ENCODE assay signal across 8 cellular contexts in genomic region chr19:52942371-52943133, GRCh38. TPM values are rescaled to one million over a fixed set of nuclear protein-coding genes. Genes with fewer than 3 reads are reported as not detected.
DNase-seq lines count a peak whose midpoint lies in the region; ATAC-seq and TF ChIP-seq lines count a peak whose summit lies in the region.

No MANE protein-coding gene starts in this region.

- H3K4me1 Mint-ChIP-seq in activated T-helper 17 cell treated with anti-CD3 and anti-CD28 coated beads, Interleukin-2, amount 50 U/mL, for 72 hours: peaks cover 16% of the 10 kb centered on the region
- H3K4me1 Mint-ChIP-seq in nephron: peaks cover 33% of the 10 kb centered on the region

- ATAC-seq in GM19467 (IDR thresholded peaks at IDR 0.05; ENCODE audit: unreplicated experiment) (peak; percentile 95), Panc1 (peak; percentile 95)
- ATAC-seq in activated T-helper 17 cell treated with anti-CD3 and anti-CD28 coated beads, Interleukin-2, amount 50 U/mL, for 72 hours (replicated peaks): peak; percentile 100
- peak; percentile 99 for ATAC-seq in stimulated activated naive CD8-positive, alpha-beta T cell treated with anti-CD3 and anti-CD28 coated beads, Interleukin-15, Interleukin-2, amounts not matched to agents 100 U/mL and 50 U/mL, for 24 hours

- POLR2A ChIA-PET in Panc1 (lab: Charles Lee): no interaction called here

- no peaks in the 10 kb centered on the region for H3K36me3 ChIP-seq in Panc1 (ENCODE audit: control insufficient read depth, insufficient read depth, low read length)

- H3K9me3 ChIP-seq in Panc1 (ENCODE audit: control insufficient read depth, insufficient read depth, low read depth, low read length): no peaks in the 10 kb centered on the region

- peaks cover 4% of the 10 kb centered on the region for H3K9me3 Mint-ChIP-seq in activated T-helper 17 cell treated with anti-CD3 and anti-CD28 coated beads, Interleukin-2, amount 50 U/mL, for 72 hours
- H3K9me3 Mint-ChIP-seq in nephron: peaks cover 18% of the 10 kb centered on the region

- H3K4me3 ChIP-seq in Panc1 (ENCODE audit: low read depth in 2 of 2, low read length in 2 of 2): peak overlapping the region; percentile 79 to 96

- H3K27ac Mint-ChIP-seq in activated T-helper 17 cell treated with anti-CD3 and anti-CD28 coated beads, Interleukin-2, amount 50 U/mL, for 72 hours: peak overlapping the region; percentile 83
- peak overlapping the region; percentile 29 to 88 (median 57) for H3K27ac Mint-ChIP-seq in nephron

- no peak for TF ChIP-seq CTCF in Panc1 (IDR thresholded peaks at IDR 0.05)
- no peak for TF ChIP-seq CTCF in nephron (IDR thresholded peaks at IDR 0.05; ENCODE audit: unreplicated experiment in 3 of 3)

- H3K27ac ChIP-seq in Panc1 (ENCODE audit: low read length): peak overlapping the region; percentile 82

- H3K4me1 ChIP-seq in Panc1 (ENCODE audit: control insufficient read depth, insufficient read depth, low read length): no peaks in the 10 kb centered on the region

- H3K36me3 Mint-ChIP-seq in activated T-helper 17 cell treated with anti-CD3 and anti-CD28 coated beads, Interleukin-2, amount 50 U/mL, for 72 hours (ENCODE audit: low read depth): peaks cover 16% of the 10 kb centered on the region
- H3K36me3 Mint-ChIP-seq in nephron (ENCODE audit: low read depth): peaks cover 23% of the 10 kb centered on the region

- CTCF ChIA-PET in Panc1 (lab: Charles Lee): no interaction called here

- intact Hi-C loops in Panc1 (cut with micrococcal nuclease; ENCODE audit: unreplicated experiment): no loop called here

- peak overlapping the region; percentile 91 for H3K4me3 Mint-ChIP-seq in activated T-helper 17 cell treated with anti-CD3 and anti-CD28 coated beads, Interleukin-2, amount 50 U/mL, for 72 hours
- H3K4me3 Mint-ChIP-seq in nephron: peak overlapping the region; percentile 87 to 90 (median 89)

- H3K27me3 Mint-ChIP-seq in activated T-helper 17 cell treated with anti-CD3 and anti-CD28 coated beads, Interleukin-2, amount 50 U/mL, for 72 hours: no peaks in the 10 kb centered on the region
- no peaks in the 10 kb centered on the region for H3K27me3 Mint-ChIP-seq in nephron (ENCODE audit: low read depth)

- DNase-seq in COR-L47 (lab: John Stamatoyannopoulos, UW): peak; percentile 72
- DNase-seq in HS-5 (ENCODE audit: low read depth): peak; percentile 31
- no peak for DNase-seq in Panc1 (ENCODE audit: low read depth, low spot score)
- DNase-seq in fibroblast of peridontal ligament (ENCODE audit: extremely low read depth): peak; percentile 59
- peak; percentile 92 for DNase-seq in stimulated activated naive CD8-positive, alpha-beta T cell treated with anti-CD3 and anti-CD28 coated beads, Interleukin-15, Interleukin-2, amounts not matched to agents 100 U/mL and 50 U/mL, for 24 hours

- BruUV-seq in Panc1 (replicated peaks; lab: Mats Ljungman, UMichigan): no TSS peak

- H3K27me3 ChIP-seq in Panc1 (ENCODE audit: control insufficient read depth, insufficient read depth, low read length): no peaks in the 10 kb centered on the region

- in situ Hi-C loops in Panc1 (cut with HindIII; ENCODE audit: low pct_unique_long_range_greater_than_20kb, low sequenced_read_pairs): no loop called here

RNA-seq across cellular contexts. Expression of gene ZNF888, which starts 19.3 kb away (rescaled TPM):
- total RNA-seq in Panc1 (2021; ENCODE audit: unreplicated experiment): 7.4 TPM
- polyA plus RNA-seq in Panc1 (2012; ENCODE audit: insufficient read length): 2.3 TPM
- total RNA-seq in activated T-helper 17 cell treated with anti-CD3 and anti-CD28 coated beads, Interleukin-2, amount 50 U/mL, for 72 hours: 1 to 10 TPM; 3.3 to 8.0 TPM

RNA-seq across cellular contexts. Expression of gene ZNF816, which starts 20.1 kb away (rescaled TPM):
- total RNA-seq in Panc1 (2021; ENCODE audit: unreplicated experiment): 7.1 TPM
- polyA plus RNA-seq in Panc1 (2012; ENCODE audit: insufficient read length): 3.2 TPM
- 1 to 10 TPM; 5.7 to 7.1 TPM for total RNA-seq in activated T-helper 17 cell treated with anti-CD3 and anti-CD28 coated beads, Interleukin-2, amount 50 U/mL, for 72 hours

RNA-seq across cellular contexts. Expression of gene ZNF320, which starts 45.1 kb away (rescaled TPM):
- 10.2 TPM for total RNA-seq in Panc1 (2021; ENCODE audit: unreplicated experiment)
- 5.9 TPM for polyA plus RNA-seq in Panc1 (2012; ENCODE audit: insufficient read length)
- 1 to 10 TPM; 3.3 to 9.4 TPM for total RNA-seq in activated T-helper 17 cell treated with anti-CD3 and anti-CD28 coated beads, Interleukin-2, amount 50 U/mL, for 72 hours
